Comparison of ENCODE assay signal across 1 cellular context in the genomic region with DNA sequence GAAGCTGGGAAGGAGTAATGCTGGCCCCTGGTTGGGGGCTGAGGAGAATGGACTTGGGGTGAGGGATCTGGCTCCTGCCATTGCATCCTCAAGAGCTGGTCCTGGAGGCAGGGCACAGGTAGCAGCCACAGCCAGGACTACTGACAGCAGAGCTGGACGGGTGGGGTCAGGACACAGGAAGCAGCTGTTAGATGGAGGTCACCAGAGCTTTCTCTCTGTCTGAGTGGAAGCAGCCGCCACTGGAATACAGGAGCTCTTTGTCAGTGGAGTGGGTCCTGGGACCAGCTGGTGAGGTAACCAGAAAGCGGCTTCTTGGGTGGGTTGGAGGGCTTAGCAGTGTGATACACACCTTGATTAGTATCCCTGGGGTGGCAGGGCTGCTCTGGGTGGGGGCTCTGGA.
TF ChIP-seq lines count a peak whose summit lies in the region.

No MANE protein-coding gene starts in this region.

TF ChIP-seq in H1, 55 proteins besides CTCF, POLR2A, EP300 and RAD21 (continued from another document):
- TF ChIP-seq, protein P1, sequence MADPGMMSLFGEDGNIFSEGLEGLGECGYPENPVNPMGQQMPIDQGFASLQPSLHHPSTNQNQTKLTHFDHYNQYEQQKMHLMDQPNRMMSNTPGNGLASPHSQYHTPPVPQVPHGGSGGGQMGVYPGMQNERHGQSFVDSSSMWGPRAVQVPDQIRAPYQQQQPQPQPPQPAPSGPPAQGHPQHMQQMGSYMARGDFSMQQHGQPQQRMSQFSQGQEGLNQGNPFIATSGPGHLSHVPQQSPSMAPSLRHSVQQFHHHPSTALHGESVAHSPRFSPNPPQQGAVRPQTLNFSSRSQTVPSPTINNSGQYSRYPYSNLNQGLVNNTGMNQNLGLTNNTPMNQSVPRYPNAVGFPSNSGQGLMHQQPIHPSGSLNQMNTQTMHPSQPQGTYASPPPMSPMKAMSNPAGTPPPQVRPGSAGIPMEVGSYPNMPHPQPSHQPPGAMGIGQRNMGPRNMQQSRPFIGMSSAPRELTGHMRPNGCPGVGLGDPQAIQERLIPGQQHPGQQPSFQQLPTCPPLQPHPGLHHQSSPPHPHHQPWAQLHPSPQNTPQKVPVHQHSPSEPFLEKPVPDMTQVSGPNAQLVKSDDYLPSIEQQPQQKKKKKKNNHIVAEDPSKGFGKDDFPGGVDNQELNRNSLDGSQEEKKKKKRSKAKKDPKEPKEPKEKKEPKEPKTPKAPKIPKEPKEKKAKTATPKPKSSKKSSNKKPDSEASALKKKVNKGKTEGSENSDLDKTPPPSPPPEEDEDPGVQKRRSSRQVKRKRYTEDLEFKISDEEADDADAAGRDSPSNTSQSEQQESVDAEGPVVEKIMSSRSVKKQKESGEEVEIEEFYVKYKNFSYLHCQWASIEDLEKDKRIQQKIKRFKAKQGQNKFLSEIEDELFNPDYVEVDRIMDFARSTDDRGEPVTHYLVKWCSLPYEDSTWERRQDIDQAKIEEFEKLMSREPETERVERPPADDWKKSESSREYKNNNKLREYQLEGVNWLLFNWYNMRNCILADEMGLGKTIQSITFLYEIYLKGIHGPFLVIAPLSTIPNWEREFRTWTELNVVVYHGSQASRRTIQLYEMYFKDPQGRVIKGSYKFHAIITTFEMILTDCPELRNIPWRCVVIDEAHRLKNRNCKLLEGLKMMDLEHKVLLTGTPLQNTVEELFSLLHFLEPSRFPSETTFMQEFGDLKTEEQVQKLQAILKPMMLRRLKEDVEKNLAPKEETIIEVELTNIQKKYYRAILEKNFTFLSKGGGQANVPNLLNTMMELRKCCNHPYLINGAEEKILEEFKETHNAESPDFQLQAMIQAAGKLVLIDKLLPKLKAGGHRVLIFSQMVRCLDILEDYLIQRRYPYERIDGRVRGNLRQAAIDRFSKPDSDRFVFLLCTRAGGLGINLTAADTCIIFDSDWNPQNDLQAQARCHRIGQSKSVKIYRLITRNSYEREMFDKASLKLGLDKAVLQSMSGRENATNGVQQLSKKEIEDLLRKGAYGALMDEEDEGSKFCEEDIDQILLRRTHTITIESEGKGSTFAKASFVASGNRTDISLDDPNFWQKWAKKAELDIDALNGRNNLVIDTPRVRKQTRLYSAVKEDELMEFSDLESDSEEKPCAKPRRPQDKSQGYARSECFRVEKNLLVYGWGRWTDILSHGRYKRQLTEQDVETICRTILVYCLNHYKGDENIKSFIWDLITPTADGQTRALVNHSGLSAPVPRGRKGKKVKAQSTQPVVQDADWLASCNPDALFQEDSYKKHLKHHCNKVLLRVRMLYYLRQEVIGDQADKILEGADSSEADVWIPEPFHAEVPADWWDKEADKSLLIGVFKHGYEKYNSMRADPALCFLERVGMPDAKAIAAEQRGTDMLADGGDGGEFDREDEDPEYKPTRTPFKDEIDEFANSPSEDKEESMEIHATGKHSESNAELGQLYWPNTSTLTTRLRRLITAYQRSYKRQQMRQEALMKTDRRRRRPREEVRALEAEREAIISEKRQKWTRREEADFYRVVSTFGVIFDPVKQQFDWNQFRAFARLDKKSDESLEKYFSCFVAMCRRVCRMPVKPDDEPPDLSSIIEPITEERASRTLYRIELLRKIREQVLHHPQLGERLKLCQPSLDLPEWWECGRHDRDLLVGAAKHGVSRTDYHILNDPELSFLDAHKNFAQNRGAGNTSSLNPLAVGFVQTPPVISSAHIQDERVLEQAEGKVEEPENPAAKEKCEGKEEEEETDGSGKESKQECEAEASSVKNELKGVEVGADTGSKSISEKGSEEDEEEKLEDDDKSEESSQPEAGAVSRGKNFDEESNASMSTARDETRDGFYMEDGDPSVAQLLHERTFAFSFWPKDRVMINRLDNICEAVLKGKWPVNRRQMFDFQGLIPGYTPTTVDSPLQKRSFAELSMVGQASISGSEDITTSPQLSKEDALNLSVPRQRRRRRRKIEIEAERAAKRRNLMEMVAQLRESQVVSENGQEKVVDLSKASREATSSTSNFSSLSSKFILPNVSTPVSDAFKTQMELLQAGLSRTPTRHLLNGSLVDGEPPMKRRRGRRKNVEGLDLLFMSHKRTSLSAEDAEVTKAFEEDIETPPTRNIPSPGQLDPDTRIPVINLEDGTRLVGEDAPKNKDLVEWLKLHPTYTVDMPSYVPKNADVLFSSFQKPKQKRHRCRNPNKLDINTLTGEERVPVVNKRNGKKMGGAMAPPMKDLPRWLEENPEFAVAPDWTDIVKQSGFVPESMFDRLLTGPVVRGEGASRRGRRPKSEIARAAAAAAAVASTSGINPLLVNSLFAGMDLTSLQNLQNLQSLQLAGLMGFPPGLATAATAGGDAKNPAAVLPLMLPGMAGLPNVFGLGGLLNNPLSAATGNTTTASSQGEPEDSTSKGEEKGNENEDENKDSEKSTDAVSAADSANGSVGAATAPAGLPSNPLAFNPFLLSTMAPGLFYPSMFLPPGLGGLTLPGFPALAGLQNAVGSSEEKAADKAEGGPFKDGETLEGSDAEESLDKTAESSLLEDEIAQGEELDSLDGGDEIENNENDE (IDR thresholded peaks at IDR 0.05; ENCODE audit: insufficient replicate concordance, low read length) = no peak
TF ChIP-seq in H1: peak in this region for 0.
